9 cellular contexts compared by ENCODE assay signal in the genomic region with DNA sequence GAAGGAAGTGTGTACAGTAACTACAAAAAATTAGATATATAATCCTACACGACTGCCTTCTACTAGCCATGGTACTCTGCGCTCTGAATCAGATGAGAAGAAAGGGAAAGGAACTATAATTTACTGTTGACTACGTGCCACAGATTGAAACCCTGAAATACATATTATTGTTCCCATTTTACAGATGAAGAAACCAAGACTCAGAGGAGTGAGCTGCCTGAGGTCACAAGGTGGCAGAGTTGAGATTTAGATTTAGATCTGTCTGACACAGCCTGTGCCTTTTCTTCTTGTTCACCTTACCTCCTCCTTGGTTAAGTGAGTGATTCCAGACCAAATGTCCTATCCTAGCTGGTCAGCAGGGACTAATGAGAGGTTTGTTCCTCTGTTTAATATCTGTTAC.
"Had no signal": no experiment of that assay in that cellular context is flagged by ENCODE, and none has a peak within 500 bp of the region (broad histone marks: within the 10 kb centered on the region; RNA-seq: fewer than 3 reads in every experiment).

No MANE protein-coding gene starts in this region.

- H3K4me1 Mint-ChIP-seq: neural progenitor cell had no signal

- ATAC-seq: body of pancreas, gastroesophageal sphincter had no signal

- H3K4me3 Mint-ChIP-seq: dendritic cell treated with granulocyte-macrophage colony-stimulating factor and Interleukin-4, amounts not matched to agents 40 ng/mL and 50 ng/mL, for 4 days; neural progenitor cell had no signal

- H3K9me3 Mint-ChIP-seq: neural progenitor cell had no signal

- H3K27ac Mint-ChIP-seq: dendritic cell treated with granulocyte-macrophage colony-stimulating factor and Interleukin-4, amounts not matched to agents 40 ng/mL and 50 ng/mL, for 4 days; neural progenitor cell had no signal

- H3K36me3 Mint-ChIP-seq: neural progenitor cell had no signal

- DNase-seq: activated effector memory CD4-positive, alpha-beta T cell treated with Interleukin-2 at 50 U/mL for 16 hours; amniotic stem cell; ovary; T-helper 9 cell; tibial artery had no signal
